ENCODE assay signal across 12 cellular contexts in genomic region chr10:4704034-4704545, GRCh38.
DNase-seq lines count a peak whose midpoint lies in the region; ATAC-seq, FAIRE-seq and TF ChIP-seq lines count a peak whose summit lies in the region.
"Had no signal": no experiment of that assay in that cellular context is flagged by ENCODE, and none has a peak within 500 bp of the region (broad histone marks: within the 10 kb centered on the region; RNA-seq: fewer than 3 reads in every experiment).

No MANE protein-coding gene starts in this region.

- peaks cover 8% of the 10 kb centered on the region for H3K4me1 Mint-ChIP-seq in astrocyte (ENCODE audit: low read depth, unreplicated experiment)
- peaks cover 10% of the 10 kb centered on the region for H3K4me1 Mint-ChIP-seq in activated T-cell treated with anti-CD3 and anti-CD28 coated beads, Interleukin-2, amount 50 U/mL, for 72 hours (ENCODE audit: low read depth)
- peaks cover 2% of the 10 kb centered on the region for H3K4me1 Mint-ChIP-seq in activated T-helper 2 cell treated with anti-CD3 and anti-CD28 coated beads, Interferon-gamma antibody, Interleukin-2, Interleukin-4, amounts not matched to agents 10 μg/mL and 5 μg/mL and 100 μg/mL, durations not matched to agents 14 hours and 24 hours and 36 hours (ENCODE audit: low read depth)

- peak overlapping the region; percentile 41 to 59 for H3K27ac ChIP-seq in A549
- peak overlapping the region; percentile 76 for H3K27ac ChIP-seq in astrocyte (ENCODE audit: low read depth, low read length)
- no peak overlapping the region for H3K27ac ChIP-seq in coronary artery
- H3K27ac ChIP-seq: cardiac muscle cell had no signal

- intact Hi-C loops in activated T-helper 2 cell treated with anti-CD3 and anti-CD28 coated beads, Interferon-gamma antibody, Interleukin-2, Interleukin-4, amounts not matched to agents 10 μg/mL and 5 μg/mL and 100 μg/mL, durations not matched to agents 14 hours and 24 hours and 36 hours (cut with micrococcal nuclease), result no loop called here

- 15% methylated on average over 2 of the region's 2 CpGs for WGBS in A549 (ENCODE audit: missing lambda C conversion rate)

- H4K20me1 ChIP-seq in astrocyte (ENCODE audit: insufficient read depth, low read length), result no peaks in the 10 kb centered on the region

- ATAC-seq in A549 (peak; percentile 85 to 92), HG03342 (IDR thresholded peaks at IDR 0.05; ENCODE audit: unreplicated experiment) (no peak)
- ATAC-seq in activated T-cell treated with anti-CD3 and anti-CD28 coated beads, Interleukin-2, amount 50 U/mL, for 72 hours (replicated peaks in 1 of 2), result no peak

- peak overlapping the region; percentile 85 for H3K27ac Mint-ChIP-seq in astrocyte (ENCODE audit: unreplicated experiment)
- no peak overlapping the region for H3K27ac Mint-ChIP-seq in activated T-cell treated with anti-CD3 and anti-CD28 coated beads, Interleukin-2, amount 50 U/mL, for 72 hours
- H3K27ac Mint-ChIP-seq in activated T-helper 2 cell treated with anti-CD3 and anti-CD28 coated beads, Interferon-gamma antibody, Interleukin-2, Interleukin-4, amounts not matched to agents 10 μg/mL and 5 μg/mL and 100 μg/mL, durations not matched to agents 14 hours and 24 hours and 36 hours, result no peak overlapping the region
- H3K27ac Mint-ChIP-seq: natural killer cell treated with Interleukin-12 subunit alpha and Interleukin-12 subunit beta and Interleukin-15 and Interleukin-18, amount 100 ng/mL, for 72 hours; T-helper 1 cell treated with Interleukin-12 subunit alpha and Interleukin-12 subunit beta and Interleukin-4 antibody, amounts not matched to agents 30 μg/mL and 1 μg/mL, for 36 hours had no signal

- no peaks in the 10 kb centered on the region for H3K36me3 Mint-ChIP-seq in astrocyte (ENCODE audit: low read depth, unreplicated experiment)
- no peaks in the 10 kb centered on the region for H3K36me3 Mint-ChIP-seq in activated T-cell treated with anti-CD3 and anti-CD28 coated beads, Interleukin-2, amount 50 U/mL, for 72 hours (ENCODE audit: insufficient read depth in 2 of 2)
- no peaks in the 10 kb centered on the region for H3K36me3 Mint-ChIP-seq in activated T-helper 2 cell treated with anti-CD3 and anti-CD28 coated beads, Interferon-gamma antibody, Interleukin-2, Interleukin-4, amounts not matched to agents 10 μg/mL and 5 μg/mL and 100 μg/mL, durations not matched to agents 14 hours and 24 hours and 36 hours (ENCODE audit: low read depth)
- H3K36me3 Mint-ChIP-seq: natural killer cell treated with Interleukin-12 subunit alpha and Interleukin-12 subunit beta and Interleukin-15 and Interleukin-18, amount 100 ng/mL, for 72 hours had no signal

- H3K36me3 ChIP-seq in astrocyte (ENCODE audit: insufficient read depth, low read length), result no peaks in the 10 kb centered on the region
- no peaks in the 10 kb centered on the region for H3K36me3 ChIP-seq in kidney epithelial cell (ENCODE audit: control insufficient read depth, insufficient read depth, low read length)
- H3K36me3 ChIP-seq: cardiac muscle cell had no signal

- H3K4me1 ChIP-seq in A549, result peaks cover 34% of the 10 kb centered on the region; the same call in 2 of the 3 replicates
- H3K4me1 ChIP-seq in astrocyte (ENCODE audit: insufficient read depth, low read length), result peaks cover 13% of the 10 kb centered on the region

- no peaks in the 10 kb centered on the region for H3K27me3 ChIP-seq in astrocyte (ENCODE audit: insufficient read depth, low read length)
- H3K27me3 ChIP-seq in kidney epithelial cell (ENCODE audit: control insufficient read depth, insufficient read depth, low read length), result no peaks in the 10 kb centered on the region
- H3K27me3 ChIP-seq: cardiac muscle cell had no signal

- no peak overlapping the region for H3K4me3 Mint-ChIP-seq in astrocyte (ENCODE audit: unreplicated experiment)
- H3K4me3 Mint-ChIP-seq in activated T-cell treated with anti-CD3 and anti-CD28 coated beads, Interleukin-2, amount 50 U/mL, for 72 hours, result no peak overlapping the region
- H3K4me3 Mint-ChIP-seq in activated T-helper 2 cell treated with anti-CD3 and anti-CD28 coated beads, Interferon-gamma antibody, Interleukin-2, Interleukin-4, amounts not matched to agents 10 μg/mL and 5 μg/mL and 100 μg/mL, durations not matched to agents 14 hours and 24 hours and 36 hours (ENCODE audit: low read depth), result no peak overlapping the region
- H3K4me3 Mint-ChIP-seq: natural killer cell treated with Interleukin-12 subunit alpha and Interleukin-12 subunit beta and Interleukin-15 and Interleukin-18, amount 100 ng/mL, for 72 hours; T-helper 1 cell treated with Interleukin-12 subunit alpha and Interleukin-12 subunit beta and Interleukin-4 antibody, amounts not matched to agents 30 μg/mL and 1 μg/mL, for 36 hours had no signal

- H3K9ac ChIP-seq in astrocyte (ENCODE audit: low read length), result peak overlapping the region; percentile 38

- TF ChIP-seq POLR2A in A549 (IDR thresholded peaks at IDR 0.05; ENCODE audit: low read length), result no peak

- H3K9me3 Mint-ChIP-seq in astrocyte (ENCODE audit: unreplicated experiment), result no peaks in the 10 kb centered on the region
- H3K9me3 Mint-ChIP-seq in activated T-cell treated with anti-CD3 and anti-CD28 coated beads, Interleukin-2, amount 50 U/mL, for 72 hours, result no peaks in the 10 kb centered on the region
- H3K9me3 Mint-ChIP-seq in activated T-helper 2 cell treated with anti-CD3 and anti-CD28 coated beads, Interferon-gamma antibody, Interleukin-2, Interleukin-4, amounts not matched to agents 10 μg/mL and 5 μg/mL and 100 μg/mL, durations not matched to agents 14 hours and 24 hours and 36 hours, result no peaks in the 10 kb centered on the region
- H3K9me3 Mint-ChIP-seq: natural killer cell treated with Interleukin-12 subunit alpha and Interleukin-12 subunit beta and Interleukin-15 and Interleukin-18, amount 100 ng/mL, for 72 hours; T-helper 1 cell treated with Interleukin-12 subunit alpha and Interleukin-12 subunit beta and Interleukin-4 antibody, amounts not matched to agents 30 μg/mL and 1 μg/mL, for 36 hours had no signal

- H3K79me2 ChIP-seq in astrocyte (ENCODE audit: insufficient read depth, low read length), result no peaks in the 10 kb centered on the region

- FAIRE-seq in A549 (lab: Jason Lieb, UNC) (peak; percentile 89), astrocyte (lab: Jason Lieb, UNC) (peak; percentile 100)

- POLR2A ChIA-PET in A549 (lab: Yijun Ruan, JAX), result interaction anchor here (0.5 to 1.6 kb wide), 7 partner anchors 18 to 919 kb away, joined by 3 to 15 read pairs (median 5); partner anchors contain the start of gene KLF6

- H3K27me3 Mint-ChIP-seq in astrocyte (ENCODE audit: low read depth, unreplicated experiment), result no peaks in the 10 kb centered on the region
- H3K27me3 Mint-ChIP-seq in activated T-cell treated with anti-CD3 and anti-CD28 coated beads, Interleukin-2, amount 50 U/mL, for 72 hours (ENCODE audit: low read depth), result peaks cover 23% of the 10 kb centered on the region
- peaks cover 20% of the 10 kb centered on the region for H3K27me3 Mint-ChIP-seq in activated T-helper 2 cell treated with anti-CD3 and anti-CD28 coated beads, Interferon-gamma antibody, Interleukin-2, Interleukin-4, amounts not matched to agents 10 μg/mL and 5 μg/mL and 100 μg/mL, durations not matched to agents 14 hours and 24 hours and 36 hours (ENCODE audit: low read depth)

- CTCF ChIA-PET in A549 (lab: Yijun Ruan, JAX), result interaction anchor here (0.7 to 1.4 kb wide), 4 partner anchors 10 to 63 kb away, joined by 3 to 6 read pairs (median 4); no protein-coding TSS in a partner anchor

- H3K9me3 ChIP-seq in A549, result no peaks in the 10 kb centered on the region
- no peaks in the 10 kb centered on the region for H3K9me3 ChIP-seq in astrocyte (ENCODE audit: insufficient read depth, low read depth, low read length)

- TF ChIP-seq CTCF in A549 (IDR thresholded peaks at IDR 0.05) (no peak), astrocyte (IDR thresholded peaks at IDR 0.05; ENCODE audit: insufficient read depth, low read depth, low read length) (no peak), kidney epithelial cell (IDR thresholded peaks at IDR 0.05; ENCODE audit: insufficient read depth, low read length, poor library complexity, severe bottlenecking) (no peak), coronary artery (IDR thresholded peaks at IDR 0.05) (no peak)

- H2AFZ ChIP-seq in astrocyte (ENCODE audit: low read depth, low read length), result no peak overlapping the region

- TF ChIP-seq RAD21 in A549 (conservative IDR thresholded peaks at IDR 0.05 in 1 of 2, IDR thresholded peaks at IDR 0.05 in 1 of 2), result no peak

- DNase-seq in A549 (ENCODE audit: low read depth in 1 of 2, low spot score in 1 of 2) (peak; percentile 18 to 62), HT-29 (ENCODE audit: low spot score) (peak; percentile 92), astrocyte (ENCODE audit: low read depth) (peak; percentile 100), kidney epithelial cell (ENCODE audit: low read depth) (peak; percentile 86), coronary artery (ENCODE audit: low spot score) (no peak)
- DNase-seq in activated T-cell treated with anti-CD3 and anti-CD28 coated beads, Interleukin-2, amount 50 U/mL, for 72 hours, result no peak
- no peak for DNase-seq in activated T-helper 2 cell treated with anti-CD3 and anti-CD28 coated beads, Interferon-gamma antibody, Interleukin-2, Interleukin-4, amounts not matched to agents 10 μg/mL and 5 μg/mL and 100 μg/mL, durations not matched to agents 14 hours and 24 hours and 36 hours (ENCODE audit: low spot score)
- DNase-seq: stimulated activated naive CD4-positive, alpha-beta T cell treated with Interleukin-2 at 50 U/mL for 16 hours had no signal

- H3K4me2 ChIP-seq in A549 (peak overlapping the region; percentile 34), astrocyte (ENCODE audit: low read length) (peak overlapping the region; percentile 63)

- no peak for TF ChIP-seq EP300 in A549 (IDR thresholded peaks at IDR 0.05)

- no peak overlapping the region for H3K4me3 ChIP-seq in A549
- H3K4me3 ChIP-seq in astrocyte (ENCODE audit: insufficient read depth, low read depth, low read length), result no peak overlapping the region
- H3K4me3 ChIP-seq in kidney epithelial cell (ENCODE audit: low read depth, low read length), result no peak overlapping the region
- H3K4me3 ChIP-seq in coronary artery, result no peak overlapping the region
- H3K4me3 ChIP-seq: cardiac muscle cell had no signal

Comparison
In these comparisons a context has a peak if more than half of its experiments do, and no peak if none do; other contexts are left out.
1. ATAC-seq: peak in A549 (2 of 2); none in activated T-cell treated with anti-CD3 and anti-CD28 coated beads, Interleukin-2, amount 50 U/mL, for 72 hours (0 of 2) and HG03342 (single experiment).
2. DNase-seq: peak in A549 (2 of 2), HT-29 (single experiment), astrocyte (single experiment) and kidney epithelial cell (single experiment); none in activated T-cell treated with anti-CD3 and anti-CD28 coated beads, Interleukin-2, amount 50 U/mL, for 72 hours (0 of 2), coronary artery (single experiment) and activated T-helper 2 cell treated with anti-CD3 and anti-CD28 coated beads, Interferon-gamma antibody, Interleukin-2, Interleukin-4, amounts not matched to agents 10 μg/mL and 5 μg/mL and 100 μg/mL, durations not matched to agents 14 hours and 24 hours and 36 hours (single experiment).
3. H3K27ac ChIP-seq: peak in A549 (2 of 2) and astrocyte (single experiment); none in coronary artery (0 of 2).